12 cellular contexts compared by ENCODE assay signal in the genomic region with DNA sequence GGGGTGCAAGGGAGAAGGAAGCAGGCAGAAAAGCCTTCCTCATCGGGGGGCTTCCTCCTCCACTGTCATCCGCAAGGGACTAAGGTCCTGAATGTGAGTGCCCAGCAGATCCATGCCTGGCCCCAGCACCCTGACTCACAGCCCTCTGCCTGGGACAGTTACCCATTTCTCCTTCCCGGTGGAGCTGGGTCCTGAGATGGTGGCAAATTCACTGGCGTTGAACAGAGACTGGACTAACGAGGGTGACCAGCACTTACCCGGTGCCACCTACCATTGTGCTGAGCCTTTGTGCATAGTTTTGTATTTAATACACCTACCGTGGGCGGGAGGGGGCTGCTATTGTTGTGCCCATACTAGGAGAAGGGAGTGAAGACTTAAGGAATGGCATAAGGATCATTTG. TPM values are rescaled to one million over a fixed set of nuclear protein-coding genes. Genes with fewer than 3 reads are reported as not detected.
DNase-seq lines count a peak whose midpoint lies in the region; ATAC-seq, FAIRE-seq and TF ChIP-seq lines count a peak whose summit lies in the region.
"Had no signal": no experiment of that assay in that cellular context is flagged by ENCODE, and none has a peak within 500 bp of the region (broad histone marks: within the 10 kb centered on the region; RNA-seq: fewer than 3 reads in every experiment).

No MANE protein-coding gene starts in this region.

- no peak for ATAC-seq in activated naive CD8-positive, alpha-beta T cell treated with anti-CD3 and anti-CD28 coated beads, Interleukin-2, amount 50 U/mL, for 24 hours
- ATAC-seq in upper lobe of right lung (no peak), GM18519 (IDR thresholded peaks at IDR 0.05; ENCODE audit: low FRiP score, unreplicated experiment) (no peak), HG03520 (IDR thresholded peaks at IDR 0.05; ENCODE audit: unreplicated experiment) (no peak)

- H3K36me3 ChIP-seq in bronchial epithelial cell (ENCODE audit: control insufficient read depth, insufficient read depth, low read length) (no peaks in the 10 kb centered on the region), mucosa of stomach (ENCODE audit: control insufficient read depth, insufficient read depth, low read length) (no peaks in the 10 kb centered on the region), upper lobe of right lung (no peaks in the 10 kb centered on the region)
- H3K36me3 ChIP-seq: ovary, WERI-Rb-1 had no signal

- no peak overlapping the region for H3K4me3 ChIP-seq in bronchial epithelial cell (ENCODE audit: low read depth, low read length)
- H3K4me3 ChIP-seq in mucosa of stomach (ENCODE audit: low read length) = peak overlapping the region; percentile 28
- H3K4me3 ChIP-seq in upper lobe of right lung = no peak overlapping the region
- H3K4me3 ChIP-seq: ovary had no signal

- H3K4me3 Mint-ChIP-seq in activated naive CD8-positive, alpha-beta T cell treated with anti-CD3 and anti-CD28 coated beads, Interleukin-2, amount 50 U/mL, for 24 hours = no peak overlapping the region
- no peak overlapping the region for H3K4me3 Mint-ChIP-seq in activated naive CD8-positive, alpha-beta T cell treated with anti-CD3 and anti-CD28 coated beads for 36 hours

- no peak for DNase-seq in activated naive CD8-positive, alpha-beta T cell treated with anti-CD3 and anti-CD28 coated beads, Interleukin-2, amount 50 U/mL, for 24 hours
- no peak for DNase-seq in activated naive CD8-positive, alpha-beta T cell treated with anti-CD3 and anti-CD28 coated beads for 36 hours
- peak; percentile 34 for DNase-seq in bronchial epithelial cell (ENCODE audit: low read depth)
- peak; percentile 62 for DNase-seq in upper lobe of right lung
- DNase-seq in NCI-H226 = no peak
- DNase-seq: NCI-H1436 treated with DMSO at 0.1 percent for 48 hours, WERI-Rb-1 had no signal

- no peaks in the 10 kb centered on the region for H3K9me3 Mint-ChIP-seq in activated naive CD8-positive, alpha-beta T cell treated with anti-CD3 and anti-CD28 coated beads, Interleukin-2, amount 50 U/mL, for 24 hours
- H3K9me3 Mint-ChIP-seq in activated naive CD8-positive, alpha-beta T cell treated with anti-CD3 and anti-CD28 coated beads for 36 hours = no peaks in the 10 kb centered on the region

- peak overlapping the region; percentile 70 for H3K9ac ChIP-seq in mucosa of stomach (ENCODE audit: low read length)

- H3K27me3 ChIP-seq in bronchial epithelial cell (ENCODE audit: control insufficient read depth, insufficient read depth, low read length) (no peaks in the 10 kb centered on the region), mucosa of stomach (ENCODE audit: control insufficient read depth, insufficient read depth, low read length) (no peaks in the 10 kb centered on the region), upper lobe of right lung (no peaks in the 10 kb centered on the region)
- H3K27me3 ChIP-seq: ovary had no signal

- no peak for TF ChIP-seq CTCF in bronchial epithelial cell (IDR thresholded peaks at IDR 0.05; ENCODE audit: insufficient read depth, low read length, severe bottlenecking)
- TF ChIP-seq CTCF in upper lobe of right lung (IDR thresholded peaks at IDR 0.05) = no peak

- intact Hi-C loops in upper lobe of right lung (cut with DNase I) = loop anchor here (5.0 kb wide), 2 partner anchors 82 to 212 kb away; no protein-coding TSS in a partner anchor

- H3K27me3 Mint-ChIP-seq in activated naive CD8-positive, alpha-beta T cell treated with anti-CD3 and anti-CD28 coated beads, Interleukin-2, amount 50 U/mL, for 24 hours = peaks cover 50% of the 10 kb centered on the region
- peaks cover 52% of the 10 kb centered on the region for H3K27me3 Mint-ChIP-seq in activated naive CD8-positive, alpha-beta T cell treated with anti-CD3 and anti-CD28 coated beads for 36 hours

- peak overlapping the region; percentile 95 for H3K27ac ChIP-seq in upper lobe of right lung
- H3K27ac ChIP-seq: WERI-Rb-1 had no signal

- H3K4me1 ChIP-seq in mucosa of stomach (ENCODE audit: control insufficient read depth, insufficient read depth, low read length) = peaks cover 37% of the 10 kb centered on the region
- H3K4me1 ChIP-seq in upper lobe of right lung = peaks cover 28% of the 10 kb centered on the region

- H3K9me3 ChIP-seq in mucosa of stomach (ENCODE audit: control insufficient read depth, low read length) (no peaks in the 10 kb centered on the region), upper lobe of right lung (no peaks in the 10 kb centered on the region)
- H3K9me3 ChIP-seq: ovary had no signal

- peaks cover 8% of the 10 kb centered on the region for H3K4me1 Mint-ChIP-seq in activated naive CD8-positive, alpha-beta T cell treated with anti-CD3 and anti-CD28 coated beads, Interleukin-2, amount 50 U/mL, for 24 hours
- peaks cover 5% of the 10 kb centered on the region for H3K4me1 Mint-ChIP-seq in activated naive CD8-positive, alpha-beta T cell treated with anti-CD3 and anti-CD28 coated beads for 36 hours

- FAIRE-seq in bronchial epithelial cell (lab: Jason Lieb, UNC) = no peak

- H3K27ac Mint-ChIP-seq in activated naive CD8-positive, alpha-beta T cell treated with anti-CD3 and anti-CD28 coated beads, Interleukin-2, amount 50 U/mL, for 24 hours = peak overlapping the region; percentile 37
- H3K27ac Mint-ChIP-seq in activated naive CD8-positive, alpha-beta T cell treated with anti-CD3 and anti-CD28 coated beads for 36 hours = no peak overlapping the region

- no peaks in the 10 kb centered on the region for H3K36me3 Mint-ChIP-seq in activated naive CD8-positive, alpha-beta T cell treated with anti-CD3 and anti-CD28 coated beads, Interleukin-2, amount 50 U/mL, for 24 hours (ENCODE audit: low read depth)
- H3K36me3 Mint-ChIP-seq in activated naive CD8-positive, alpha-beta T cell treated with anti-CD3 and anti-CD28 coated beads for 36 hours = no peaks in the 10 kb centered on the region

RNA-seq across cellular contexts. Expression of gene PLEKHG6, which starts 30.9 kb away (rescaled TPM):
- under 1 TPM; 0.10 to 0.52 TPM for total RNA-seq in activated naive CD8-positive, alpha-beta T cell treated with anti-CD3 and anti-CD28 coated beads for 36 hours
- 15.3 and 23.4 TPM in 2 replicates for total RNA-seq in bronchial epithelial cell
- 5.1 TPM for total RNA-seq in upper lobe of right lung
- total RNA-seq: dermis blood vessel endothelial cell had no signal

Comparison
In these comparisons a context has a peak if more than half of its experiments do, and no peak if none do; other contexts are left out.
1. DNase-seq: peak in bronchial epithelial cell (single experiment) and upper lobe of right lung (single experiment); none in activated naive CD8-positive, alpha-beta T cell treated with anti-CD3 and anti-CD28 coated beads, Interleukin-2, amount 50 U/mL, for 24 hours (single experiment), activated naive CD8-positive, alpha-beta T cell treated with anti-CD3 and anti-CD28 coated beads for 36 hours (single experiment) and NCI-H226 (single experiment).